In the genomic region with DNA sequence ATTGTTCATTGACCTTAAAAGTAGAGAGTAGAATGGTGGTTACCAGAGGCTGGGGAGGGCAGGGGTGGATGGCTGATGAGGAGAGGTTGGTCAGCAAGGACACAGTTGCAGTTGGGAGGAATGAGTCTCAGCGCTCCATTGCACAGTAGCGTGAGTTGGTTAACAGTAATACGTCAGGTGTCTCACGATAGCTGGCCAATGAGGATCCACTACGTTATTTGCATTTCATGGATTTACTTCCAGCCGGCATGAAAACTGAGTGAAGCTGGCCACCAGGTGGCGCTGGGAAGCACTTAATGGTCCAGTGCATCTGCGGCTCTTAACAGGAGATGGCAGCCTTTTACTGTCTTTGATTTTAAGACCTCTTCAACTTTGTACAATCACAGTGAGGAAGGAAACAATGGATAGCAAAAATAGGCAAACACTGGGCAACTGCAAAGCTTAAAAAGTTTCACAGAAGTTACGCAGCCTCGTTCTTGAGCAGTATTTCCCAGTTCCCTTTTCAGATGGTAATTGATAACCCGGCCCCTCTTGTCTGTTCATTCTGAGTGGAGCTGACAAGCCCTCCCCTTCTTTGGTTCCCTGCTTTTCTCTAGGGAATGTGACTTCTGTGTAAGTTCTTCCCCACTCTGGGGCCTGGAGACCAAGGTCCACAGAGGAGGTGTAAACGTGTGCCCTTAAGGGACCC, we compare ENCODE assay signal across 1 cellular context.
TF ChIP-seq lines count a peak whose summit lies in the region.

No MANE protein-coding gene starts in this region.

TF ChIP-seq in K562, 482 proteins besides CTCF, POLR2A, EP300 and RAD21 (continued from another document and continues in another):
- TF ChIP-seq NFYB (IDR thresholded peaks at IDR 0.05; ENCODE audit: extremely low read depth, insufficient read length) (peak; percentile 15), JUN (IDR thresholded peaks at IDR 0.05; ENCODE audit: borderline replicate concordance, low read depth, low read length) (no peak), JUN (CRISPR knock-in tag; IDR thresholded peaks at IDR 0.05; ENCODE audit: borderline replicate concordance) (no peak), RCOR1 (IDR thresholded peaks at IDR 0.05; ENCODE audit: borderline replicate concordance in 1 of 2, low read depth in 2 of 2, low read length in 2 of 2) (peak in 1 of 2 experiments; percentile 69; a peak in 2 of 4 replicates), TAF7 (tag; IDR thresholded peaks at IDR 0.05) (no peak), CEBPB (tag; IDR thresholded peaks at IDR 0.05) (peak; percentile 36; the same call in 1 of the 2 replicates), TEAD1 (CRISPR knock-in tag; IDR thresholded peaks at IDR 0.05) (peak in 1 of 2 experiments; percentile 79; a peak in 1 of 4 replicates), DPF2 (IDR thresholded peaks at IDR 0.05) (no peak), FOXP1 (CRISPR knock-in tag; IDR thresholded peaks at IDR 0.05) (0 out of 2 replicates have a peak, but pooled peaks have one; percentile 43), ATF7 (IDR thresholded peaks at IDR 0.05) (peak; percentile 51; the same call in 1 of the 2 replicates), CC2D1A (IDR thresholded peaks at IDR 0.05) (peak; percentile 96), HOXB6 (CRISPR knock-in tag; IDR thresholded peaks at IDR 0.05; ENCODE audit: borderline replicate concordance) (0 out of 2 replicates have a peak, but pooled peaks have one; percentile 34), CTBP1 (IDR thresholded peaks at IDR 0.05; ENCODE audit: borderline replicate concordance) (peak; percentile 41; the same call in 1 of the 2 replicates), XRCC5 (IDR thresholded peaks at IDR 0.05; ENCODE audit: low read depth, low read length) (peak; percentile 92), CHD2 (IDR thresholded peaks at IDR 0.05; ENCODE audit: low read depth, low read length) (peak; percentile 15; the same call in 1 of the 2 replicates), KLF13 (tag; IDR thresholded peaks at IDR 0.05; ENCODE audit: borderline replicate concordance, low read depth) (no peak), TBL1XR1 (IDR thresholded peaks at IDR 0.05; ENCODE audit: low read length in 2 of 2) (peak in 1 of 2 experiments; percentile 60; a peak in 2 of 4 replicates), RB1 (IDR thresholded peaks at IDR 0.05; ENCODE audit: low read depth) (peak; percentile 70), L3MBTL2 (IDR thresholded peaks at IDR 0.05) (peak; percentile 34; the same call in 1 of the 2 replicates), STAG1 (CRISPR knock-in tag; IDR thresholded peaks at IDR 0.05; ENCODE audit: borderline replicate concordance) (peak; percentile 94), CBX3 (IDR thresholded peaks at IDR 0.05; ENCODE audit: borderline replicate concordance in 1 of 2, low read length in 2 of 2) (peak in 1 of 2 experiments; percentile 72; a peak in 2 of 3 replicates), TCF3 (CRISPR knock-in tag; IDR thresholded peaks at IDR 0.05) (peak; percentile 54), ZNF24 (IDR thresholded peaks at IDR 0.05) (no peak), PML (IDR thresholded peaks at IDR 0.05; ENCODE audit: low read length) (no peak), ZNF133 (CRISPR knock-in tag; IDR thresholded peaks at IDR 0.05) (no peak), CXXC5 (CRISPR knock-in tag; IDR thresholded peaks at IDR 0.05) (peak; percentile 25; the same call in 1 of the 2 replicates), YY1 (IDR thresholded peaks at IDR 0.05; ENCODE audit: borderline replicate concordance in 1 of 3, control insufficient read depth in 1 of 3, extremely low read depth in 1 of 3, insufficient read depth in 3 of 3, insufficient read length in 1 of 3, insufficient replicate concordance in 2 of 3, low read depth in 1 of 3, low read length in 2 of 3) (peak in 2 of 3 experiments; percentile 51 to 66), EHMT2 (IDR thresholded peaks at IDR 0.05) (peak; percentile 72), HMG20B (CRISPR knock-in tag; IDR thresholded peaks at IDR 0.05) (no peak), PHF21A (IDR thresholded peaks at IDR 0.05; ENCODE audit: borderline replicate concordance, low read depth) (peak; percentile 43; the same call in 1 of the 2 replicates), MAZ (CRISPR knock-in tag; conservative IDR thresholded peaks at IDR 0.05 in 1 of 2, IDR thresholded peaks at IDR 0.05 in 1 of 2) (peak in 1 of 2 experiments; percentile 57; a peak in 3 of 4 replicates)
- TF ChIP-seq, protein P1, sequence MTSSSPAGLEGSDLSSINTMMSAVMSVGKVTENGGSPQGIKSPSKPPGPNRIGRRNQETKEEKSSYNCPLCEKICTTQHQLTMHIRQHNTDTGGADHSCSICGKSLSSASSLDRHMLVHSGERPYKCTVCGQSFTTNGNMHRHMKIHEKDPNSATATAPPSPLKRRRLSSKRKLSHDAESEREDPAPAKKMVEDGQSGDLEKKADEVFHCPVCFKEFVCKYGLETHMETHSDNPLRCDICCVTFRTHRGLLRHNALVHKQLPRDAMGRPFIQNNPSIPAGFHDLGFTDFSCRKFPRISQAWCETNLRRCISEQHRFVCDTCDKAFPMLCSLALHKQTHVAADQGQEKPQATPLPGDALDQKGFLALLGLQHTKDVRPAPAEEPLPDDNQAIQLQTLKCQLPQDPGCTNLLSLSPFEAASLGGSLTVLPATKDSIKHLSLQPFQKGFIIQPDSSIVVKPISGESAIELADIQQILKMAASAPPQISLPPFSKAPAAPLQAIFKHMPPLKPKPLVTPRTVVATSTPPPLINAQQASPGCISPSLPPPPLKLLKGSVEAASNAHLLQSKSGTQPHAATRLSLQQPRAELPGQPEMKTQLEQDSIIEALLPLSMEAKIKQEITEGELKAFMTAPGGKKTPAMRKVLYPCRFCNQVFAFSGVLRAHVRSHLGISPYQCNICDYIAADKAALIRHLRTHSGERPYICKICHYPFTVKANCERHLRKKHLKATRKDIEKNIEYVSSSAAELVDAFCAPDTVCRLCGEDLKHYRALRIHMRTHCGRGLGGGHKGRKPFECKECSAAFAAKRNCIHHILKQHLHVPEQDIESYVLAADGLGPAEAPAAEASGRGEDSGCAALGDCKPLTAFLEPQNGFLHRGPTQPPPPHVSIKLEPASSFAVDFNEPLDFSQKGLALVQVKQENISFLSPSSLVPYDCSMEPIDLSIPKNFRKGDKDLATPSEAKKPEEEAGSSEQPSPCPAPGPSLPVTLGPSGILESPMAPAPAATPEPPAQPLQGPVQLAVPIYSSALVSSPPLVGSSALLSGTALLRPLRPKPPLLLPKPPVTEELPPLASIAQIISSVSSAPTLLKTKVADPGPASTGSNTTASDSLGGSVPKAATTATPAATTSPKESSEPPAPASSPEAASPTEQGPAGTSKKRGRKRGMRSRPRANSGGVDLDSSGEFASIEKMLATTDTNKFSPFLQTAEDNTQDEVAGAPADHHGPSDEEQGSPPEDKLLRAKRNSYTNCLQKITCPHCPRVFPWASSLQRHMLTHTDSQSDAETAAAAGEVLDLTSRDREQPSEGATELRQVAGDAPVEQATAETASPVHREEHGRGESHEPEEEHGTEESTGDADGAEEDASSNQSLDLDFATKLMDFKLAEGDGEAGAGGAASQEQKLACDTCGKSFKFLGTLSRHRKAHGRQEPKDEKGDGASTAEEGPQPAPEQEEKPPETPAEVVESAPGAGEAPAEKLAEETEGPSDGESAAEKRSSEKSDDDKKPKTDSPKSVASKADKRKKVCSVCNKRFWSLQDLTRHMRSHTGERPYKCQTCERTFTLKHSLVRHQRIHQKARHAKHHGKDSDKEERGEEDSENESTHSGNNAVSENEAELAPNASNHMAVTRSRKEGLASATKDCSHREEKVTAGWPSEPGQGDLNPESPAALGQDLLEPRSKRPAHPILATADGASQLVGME (CRISPR knock-in tag; IDR thresholded peaks at IDR 0.05) = no peak
- TF ChIP-seq, protein P2, sequence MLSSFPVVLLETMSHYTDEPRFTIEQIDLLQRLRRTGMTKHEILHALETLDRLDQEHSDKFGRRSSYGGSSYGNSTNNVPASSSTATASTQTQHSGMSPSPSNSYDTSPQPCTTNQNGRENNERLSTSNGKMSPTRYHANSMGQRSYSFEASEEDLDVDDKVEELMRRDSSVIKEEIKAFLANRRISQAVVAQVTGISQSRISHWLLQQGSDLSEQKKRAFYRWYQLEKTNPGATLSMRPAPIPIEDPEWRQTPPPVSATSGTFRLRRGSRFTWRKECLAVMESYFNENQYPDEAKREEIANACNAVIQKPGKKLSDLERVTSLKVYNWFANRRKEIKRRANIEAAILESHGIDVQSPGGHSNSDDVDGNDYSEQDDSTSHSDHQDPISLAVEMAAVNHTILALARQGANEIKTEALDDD (IDR thresholded peaks at IDR 0.05) = peak; percentile 29; the same call in 1 of the 2 replicates
- TF ChIP-seq, protein P3, sequence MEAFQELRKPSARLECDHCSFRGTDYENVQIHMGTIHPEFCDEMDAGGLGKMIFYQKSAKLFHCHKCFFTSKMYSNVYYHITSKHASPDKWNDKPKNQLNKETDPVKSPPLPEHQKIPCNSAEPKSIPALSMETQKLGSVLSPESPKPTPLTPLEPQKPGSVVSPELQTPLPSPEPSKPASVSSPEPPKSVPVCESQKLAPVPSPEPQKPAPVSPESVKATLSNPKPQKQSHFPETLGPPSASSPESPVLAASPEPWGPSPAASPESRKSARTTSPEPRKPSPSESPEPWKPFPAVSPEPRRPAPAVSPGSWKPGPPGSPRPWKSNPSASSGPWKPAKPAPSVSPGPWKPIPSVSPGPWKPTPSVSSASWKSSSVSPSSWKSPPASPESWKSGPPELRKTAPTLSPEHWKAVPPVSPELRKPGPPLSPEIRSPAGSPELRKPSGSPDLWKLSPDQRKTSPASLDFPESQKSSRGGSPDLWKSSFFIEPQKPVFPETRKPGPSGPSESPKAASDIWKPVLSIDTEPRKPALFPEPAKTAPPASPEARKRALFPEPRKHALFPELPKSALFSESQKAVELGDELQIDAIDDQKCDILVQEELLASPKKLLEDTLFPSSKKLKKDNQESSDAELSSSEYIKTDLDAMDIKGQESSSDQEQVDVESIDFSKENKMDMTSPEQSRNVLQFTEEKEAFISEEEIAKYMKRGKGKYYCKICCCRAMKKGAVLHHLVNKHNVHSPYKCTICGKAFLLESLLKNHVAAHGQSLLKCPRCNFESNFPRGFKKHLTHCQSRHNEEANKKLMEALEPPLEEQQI (IDR thresholded peaks at IDR 0.05) = peak; percentile 92
- TF ChIP-seq, protein P4, sequence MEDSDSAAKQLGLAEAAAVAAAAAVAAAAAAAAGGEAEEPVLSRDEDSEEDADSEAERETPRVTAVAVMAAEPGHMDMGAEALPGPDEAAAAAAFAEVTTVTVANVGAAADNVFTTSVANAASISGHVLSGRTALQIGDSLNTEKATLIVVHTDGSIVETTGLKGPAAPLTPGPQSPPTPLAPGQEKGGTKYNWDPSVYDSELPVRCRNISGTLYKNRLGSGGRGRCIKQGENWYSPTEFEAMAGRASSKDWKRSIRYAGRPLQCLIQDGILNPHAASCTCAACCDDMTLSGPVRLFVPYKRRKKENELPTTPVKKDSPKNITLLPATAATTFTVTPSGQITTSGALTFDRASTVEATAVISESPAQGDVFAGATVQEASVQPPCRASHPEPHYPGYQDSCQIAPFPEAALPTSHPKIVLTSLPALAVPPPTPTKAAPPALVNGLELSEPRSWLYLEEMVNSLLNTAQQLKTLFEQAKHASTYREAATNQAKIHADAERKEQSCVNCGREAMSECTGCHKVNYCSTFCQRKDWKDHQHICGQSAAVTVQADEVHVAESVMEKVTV (CRISPR knock-in tag; IDR thresholded peaks at IDR 0.05) = peak; percentile 99
- TF ChIP-seq, protein P5, sequence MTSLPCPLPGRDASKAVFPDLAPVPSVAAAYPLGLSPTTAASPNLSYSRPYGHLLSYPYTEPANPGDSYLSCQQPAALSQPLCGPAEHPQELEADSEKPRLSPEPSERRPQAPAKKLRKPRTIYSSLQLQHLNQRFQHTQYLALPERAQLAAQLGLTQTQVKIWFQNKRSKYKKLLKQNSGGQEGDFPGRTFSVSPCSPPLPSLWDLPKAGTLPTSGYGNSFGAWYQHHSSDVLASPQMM (CRISPR knock-in tag; IDR thresholded peaks at IDR 0.05) = no peak
- TF ChIP-seq, protein P6, sequence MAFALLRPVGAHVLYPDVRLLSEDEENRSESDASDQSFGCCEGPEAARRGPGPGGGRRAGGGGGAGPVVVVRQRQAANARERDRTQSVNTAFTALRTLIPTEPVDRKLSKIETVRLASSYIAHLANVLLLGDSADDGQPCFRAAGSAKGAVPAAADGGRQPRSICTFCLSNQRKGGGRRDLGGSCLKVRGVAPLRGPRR (CRISPR knock-in tag; IDR thresholded peaks at IDR 0.05) = no peak
- TF ChIP-seq, protein P7, sequence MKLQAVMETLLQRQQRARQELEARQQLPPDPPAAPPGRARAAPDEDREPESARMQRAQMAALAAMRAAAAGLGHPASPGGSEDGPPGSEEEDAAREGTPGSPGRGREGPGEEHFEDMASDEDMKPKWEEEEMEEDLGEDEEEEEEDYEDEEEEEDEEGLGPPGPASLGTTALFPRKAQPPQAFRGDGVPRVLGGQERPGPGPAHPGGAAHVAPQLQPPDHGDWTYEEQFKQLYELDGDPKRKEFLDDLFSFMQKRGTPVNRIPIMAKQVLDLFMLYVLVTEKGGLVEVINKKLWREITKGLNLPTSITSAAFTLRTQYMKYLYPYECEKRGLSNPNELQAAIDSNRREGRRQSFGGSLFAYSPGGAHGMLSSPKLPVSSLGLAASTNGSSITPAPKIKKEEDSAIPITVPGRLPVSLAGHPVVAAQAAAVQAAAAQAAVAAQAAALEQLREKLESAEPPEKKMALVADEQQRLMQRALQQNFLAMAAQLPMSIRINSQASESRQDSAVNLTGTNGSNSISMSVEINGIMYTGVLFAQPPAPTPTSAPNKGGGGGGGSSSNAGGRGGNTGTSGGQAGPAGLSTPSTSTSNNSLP (IDR thresholded peaks at IDR 0.05; ENCODE audit: borderline replicate concordance, low read depth, low read length) = 0 out of 2 replicates have a peak, but pooled peaks have one; percentile 56
- TF ChIP-seq, protein P8, sequence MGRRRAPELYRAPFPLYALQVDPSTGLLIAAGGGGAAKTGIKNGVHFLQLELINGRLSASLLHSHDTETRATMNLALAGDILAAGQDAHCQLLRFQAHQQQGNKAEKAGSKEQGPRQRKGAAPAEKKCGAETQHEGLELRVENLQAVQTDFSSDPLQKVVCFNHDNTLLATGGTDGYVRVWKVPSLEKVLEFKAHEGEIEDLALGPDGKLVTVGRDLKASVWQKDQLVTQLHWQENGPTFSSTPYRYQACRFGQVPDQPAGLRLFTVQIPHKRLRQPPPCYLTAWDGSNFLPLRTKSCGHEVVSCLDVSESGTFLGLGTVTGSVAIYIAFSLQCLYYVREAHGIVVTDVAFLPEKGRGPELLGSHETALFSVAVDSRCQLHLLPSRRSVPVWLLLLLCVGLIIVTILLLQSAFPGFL (CRISPR knock-in tag; IDR thresholded peaks at IDR 0.05) = no peak
- TF ChIP-seq, protein P9, sequence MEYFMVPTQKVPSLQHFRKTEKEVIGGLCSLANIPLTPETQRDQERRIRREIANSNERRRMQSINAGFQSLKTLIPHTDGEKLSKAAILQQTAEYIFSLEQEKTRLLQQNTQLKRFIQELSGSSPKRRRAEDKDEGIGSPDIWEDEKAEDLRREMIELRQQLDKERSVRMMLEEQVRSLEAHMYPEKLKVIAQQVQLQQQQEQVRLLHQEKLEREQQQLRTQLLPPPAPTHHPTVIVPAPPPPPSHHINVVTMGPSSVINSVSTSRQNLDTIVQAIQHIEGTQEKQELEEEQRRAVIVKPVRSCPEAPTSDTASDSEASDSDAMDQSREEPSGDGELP (CRISPR knock-in tag; IDR thresholded peaks at IDR 0.05; ENCODE audit: borderline replicate concordance) = peak; percentile 46; the same call in 1 of the 2 replicates
